Comparison of ENCODE assay signal across 23 cellular contexts in genomic region chr20:49618289-49618688, GRCh38. TPM values are rescaled to one million over a fixed set of nuclear protein-coding genes. Genes with fewer than 3 reads are reported as not detected.
A peak's percentile ranks its signal among the peaks of the same experiment; 100 is the strongest.
DNase-seq lines count a peak whose midpoint lies in the region; ATAC-seq, FAIRE-seq and TF ChIP-seq lines count a peak whose summit lies in the region.
"Had no signal": no experiment of that assay in that cellular context is flagged by ENCODE, and none has a peak within 500 bp of the region (broad histone marks: within the 10 kb centered on the region; RNA-seq: fewer than 3 reads in every experiment).

No MANE protein-coding gene starts in this region.

- no peak for TF ChIP-seq POLR2A in K562 (conservative IDR thresholded peaks at IDR 0.05)

- H2AFZ ChIP-seq in OCI-LY7 (ENCODE audit: low read length) (no peak overlapping the region), K562 (ENCODE audit: low read depth, low read length) (no peak overlapping the region)
- H2AFZ ChIP-seq: GM23338 had no signal

- no peaks in the 10 kb centered on the region for H4K20me1 ChIP-seq in BLaER1 treated with 17β-estradiol and CSF1 and Interleukin-3, amounts not matched to agents 10 nM and 100 nM
- H4K20me1 ChIP-seq in OCI-LY7 (ENCODE audit: insufficient read depth, low read length) (no peaks in the 10 kb centered on the region), K562 (replicated peaks; ENCODE audit: control insufficient read depth, insufficient read depth, low read length) (no peaks in the 10 kb centered on the region)

- H3K4me1 ChIP-seq in BLaER1 treated with 17β-estradiol and CSF1 and Interleukin-3, amounts not matched to agents 10 nM and 100 nM, result peaks cover 18 to 72% (median 63%) of the 10 kb centered on the region in 10 experiments
- H3K4me1 ChIP-seq in OCI-LY7 (ENCODE audit: insufficient read depth, low read length, poor library complexity, severe bottlenecking) (peaks cover 49% of the 10 kb centered on the region), K562 (replicated peaks in 1 of 2; ENCODE audit: control insufficient read depth in 2 of 2, insufficient read depth in 2 of 2, low read length in 2 of 2) (peaks cover 0 to 8% of the 10 kb centered on the region in 2 experiments; a peak in 3 of 5 replicates)

- BruUV-seq in OCI-LY7 (replicated peaks; lab: Mats Ljungman, UMichigan) (no TSS peak), K562 (replicated peaks; lab: Mats Ljungman, UMichigan) (no TSS peak)

- peak overlapping the region in 5 of 11 experiments; percentile 29 to 96 (median 56); a peak in 6 of 22 replicates for H3K27ac ChIP-seq in BLaER1 treated with 17β-estradiol and CSF1 and Interleukin-3, amounts not matched to agents 10 nM and 100 nM
- H3K27ac ChIP-seq in OCI-LY7 (ENCODE audit: low read depth, low read length, poor library complexity, severe bottlenecking) (peak overlapping the region; percentile 10), K562 (ENCODE audit: extremely low read depth, low read depth, low read length) (no peak overlapping the region)
- H3K27ac ChIP-seq: HL-60 had no signal

- no peak for TF ChIP-seq EP300 in K562 (IDR thresholded peaks at IDR 0.05; ENCODE audit: low read length)

- peak overlapping the region in 1 of 11 experiments; percentile 35; a peak in 1 of 22 replicates for H3K9ac ChIP-seq in BLaER1 treated with 17β-estradiol and CSF1 and Interleukin-3, amounts not matched to agents 10 nM and 100 nM
- no peak overlapping the region for H3K9ac ChIP-seq in K562 (ENCODE audit: insufficient read depth in 1 of 2, low read depth in 2 of 2, low read length in 2 of 2)

- intact Hi-C loops in OCI-LY7 (cut with micrococcal nuclease; ENCODE audit: unreplicated experiment) (no loop called here), K562 (cut with micrococcal nuclease) (no loop called here)

- no peak overlapping the region for H3K4me3 ChIP-seq in BLaER1 treated with 17β-estradiol and CSF1 and Interleukin-3, amounts not matched to agents 10 nM and 100 nM
- H3K4me3 ChIP-seq in OCI-LY7 (ENCODE audit: low read depth, low read length, poor library complexity, severe bottlenecking), result no peak overlapping the region
- no peak overlapping the region for H3K4me3 ChIP-seq in K562
- H3K4me3 ChIP-seq: GM23338 had no signal

- H3K4me2 ChIP-seq in BLaER1 treated with 17β-estradiol and CSF1 and Interleukin-3, amounts not matched to agents 10 nM and 100 nM, result peak overlapping the region in 9 of 11 experiments; percentile 2 to 97 (median 88); a peak in 15 of 22 replicates
- no peak overlapping the region for H3K4me2 ChIP-seq in OCI-LY7 (ENCODE audit: low read length)
- no peak overlapping the region for H3K4me2 ChIP-seq in K562 (ENCODE audit: insufficient read depth, low read length)
- H3K4me2 ChIP-seq: GM23338 had no signal

- DNase-seq in OCI-LY7 (ENCODE audit: low spot score), result no peak
- no peak for DNase-seq in K562 (ENCODE audit: extremely low read depth in 1 of 4, low spot score in 3 of 4)
- no peak for DNase-seq in NCI-H146 treated with DMSO at 0.1 percent for 48 hours (lab: John Stamatoyannopoulos, UW; ENCODE audit: unreplicated experiment)
- no peak for DNase-seq in GDM1 (lab: John Stamatoyannopoulos, UW)
- no peak for DNase-seq in iPS-NIHi7 (ENCODE audit: extremely low spot score)
- DNase-seq: 8988T; C1 segment of cervical spinal cord; CD4-positive, CD25-positive, alpha-beta regulatory T cell; CD8-positive, alpha-beta memory T cell; COR-L47; DMS 273 treated with DMSO at 0.1 percent for 48 hours; DMS53; DND-41; EL; HCEC 1CT had no signal

- peaks cover 0 to 12% (median 0%) of the 10 kb centered on the region in 11 experiments; a peak in 2 of 22 replicates for H3K27me3 ChIP-seq in BLaER1 treated with 17β-estradiol and CSF1 and Interleukin-3, amounts not matched to agents 10 nM and 100 nM
- peaks cover 3 to 7% of the 10 kb centered on the region in 2 experiments; a peak in 2 of 5 replicates for H3K27me3 ChIP-seq in K562 (ENCODE audit: control insufficient read depth in 2 of 2, insufficient read depth in 2 of 2, low read length in 2 of 2)

- no peaks in the 10 kb centered on the region for H3K9me2 ChIP-seq in OCI-LY7 (ENCODE audit: insufficient read depth, low read length)

- ATAC-seq in K562, result no peak
- ATAC-seq in HG03469 (IDR thresholded peaks at IDR 0.05; ENCODE audit: unreplicated experiment), result no peak
- ATAC-seq: GM23338 had no signal

- no peak for FAIRE-seq in K562 (lab: Jason Lieb, UNC)
- FAIRE-seq: GM12892, GM18507, H54 had no signal

- H3K79me2 ChIP-seq in OCI-LY7 (ENCODE audit: insufficient read depth, low read depth, low read length), result peaks cover 10% of the 10 kb centered on the region; the same call in 1 of the 2 replicates
- H3K79me2 ChIP-seq in K562 (ENCODE audit: control insufficient read depth, insufficient read depth, low read length), result no peaks in the 10 kb centered on the region

- CTCF ChIA-PET in OCI-LY7 (lab: Charles Lee; ENCODE audit: unreplicated experiment) (no interaction called here), K562 (lab: Yijun Ruan, JAX; ENCODE audit: low intra/inter-chr PET ratio) (interaction anchor here (0.6 kb wide), 1 partner anchor 229 kb away, joined by 3 read pairs; no protein-coding TSS in a partner anchor)

- H3K36me3 ChIP-seq in BLaER1 treated with 17β-estradiol and CSF1 and Interleukin-3, amounts not matched to agents 10 nM and 100 nM, result no peaks in the 10 kb centered on the region; a peak in 1 of 22 replicates
- no peaks in the 10 kb centered on the region; the same call in 1 of the 2 replicates for H3K36me3 ChIP-seq in OCI-LY7 (ENCODE audit: insufficient read depth, low read length)
- H3K36me3 ChIP-seq in K562 (ENCODE audit: control insufficient read depth, insufficient read depth, low read length), result no peaks in the 10 kb centered on the region

- H3K9me3 ChIP-seq in BLaER1 treated with 17β-estradiol and CSF1 and Interleukin-3, amounts not matched to agents 10 nM and 100 nM (replicated peaks in 1 of 11), result peaks cover 8 to 18% (median 14%) of the 10 kb centered on the region in 11 experiments
- H3K9me3 ChIP-seq in OCI-LY7 (ENCODE audit: low read length) (no peaks in the 10 kb centered on the region), K562 (replicated peaks; ENCODE audit: control insufficient read depth, insufficient read depth, low read depth, low read length) (no peaks in the 10 kb centered on the region)

- 0% methylated on average over 2 of the region's 2 CpGs for WGBS in K562 (ENCODE audit: insufficient coverage, low coverage, missing lambda C conversion rate)

- H3K9me1 ChIP-seq in K562 (ENCODE audit: control insufficient read depth, insufficient read depth, low read length), result no peaks in the 10 kb centered on the region

- in situ Hi-C loops in K562 (cut with MboI), result no loop called here

- no peak for TF ChIP-seq RAD21 in K562 (CRISPR knock-in tag; conservative IDR thresholded peaks at IDR 0.05 in 1 of 2, IDR thresholded peaks at IDR 0.05 in 1 of 2)

- TF ChIP-seq CTCF in OCI-LY7 (conservative IDR thresholded peaks at IDR 0.05; ENCODE audit: low read length) (no peak), K562 (IDR thresholded peaks at IDR 0.05 in 2 of 3, conservative IDR thresholded peaks at IDR 0.05 in 1 of 3; ENCODE audit: insufficient read depth in 2 of 3, low read depth in 1 of 3, low read length in 3 of 3) (no peak)

- POLR2A ChIA-PET in OCI-LY7 (lab: Charles Lee) (interaction anchor here (0.6 kb wide), 1 partner anchor 228 kb away, joined by 4 read pairs; no protein-coding TSS in a partner anchor), K562 (lab: Yijun Ruan, JAX) (no interaction called here)

TF ChIP-seq in K562, 482 proteins besides CTCF, POLR2A, EP300 and RAD21 (continues in another document):
- TF ChIP-seq PHF21A (IDR thresholded peaks at IDR 0.05; ENCODE audit: borderline replicate concordance, low read depth) (no peak), HDAC3 (IDR thresholded peaks at IDR 0.05; ENCODE audit: borderline replicate concordance, partially characterized antibody) (no peak), CEBPG (CRISPR knock-in tag; IDR thresholded peaks at IDR 0.05) (no peak), CEBPG (tag; conservative IDR thresholded peaks at IDR 0.05 in 1 of 2, IDR thresholded peaks at IDR 0.05 in 1 of 2) (no peak), PKNOX1 (IDR thresholded peaks at IDR 0.05) (peak; percentile 76)

RNA-seq across cellular contexts. Expression of gene PTGIS, which starts 50.4 kb away (rescaled TPM):
- total RNA-seq in OCI-LY7 (2014; rRNA removed; shearing (Covaris generic)), result not detected in 2 replicates
- not detected in 2 replicates for total RNA-seq in OCI-LY7 (2022)
- total RNA-seq in K562 (2011; cell fraction: chromatin; rRNA removed; ENCODE audit: low replicate concordance), result not detected in 2 replicates
- total RNA-seq in K562 (2011; cell fraction: nucleolus; rRNA removed), result not detected in 2 replicates
- not detected in 2 replicates for total RNA-seq in K562 (2011; cell fraction: nucleoplasm; rRNA removed)
- not detected in 2 replicates for total RNA-seq in K562 (2014; rRNA removed)
- total RNA-seq in K562 (2014; rRNA removed; fragmentation: Illumina TruSeq; extraction: Trizol), result not detected in 2 replicates
- not detected in 2 replicates for total RNA-seq in K562 (2015; rRNA removed; fragmentation: Illumina TruSeq; extraction: Trizol)
- total RNA-seq in K562 (2021), result 0.16 TPM in 1 of 2 replicates, not detected in the other
- not detected in 2 replicates for polyA plus RNA-seq in K562 (2011; rRNA removed)
- polyA plus RNA-seq in K562 (2011; cell fraction: cytosol; rRNA removed), result 0.01 TPM in 1 of 2 replicates, not detected in the other
- polyA plus RNA-seq in K562 (2011; cell fraction: nucleus; rRNA removed), result not detected in 2 replicates
- not detected in 2 replicates for polyA plus RNA-seq in K562 (2012)
- not detected in 2 replicates for polyA plus RNA-seq in K562 (2014; fragmentation: Illumina TruSeq; extraction: Trizol)
- polyA plus RNA-seq in K562 (2014; fragmentation: Nextera tagmentation; extraction: Ambion mirVana), result not detected
- polyA plus RNA-seq in K562 (2014; rRNA removed), result not detected in 2 replicates
- polyA minus RNA-seq in K562 (2011; rRNA and poly(A)+ RNA removed), result not detected in 2 replicates
- not detected in 2 replicates for polyA minus RNA-seq in K562 (2011; cell fraction: cytosol; rRNA and poly(A)+ RNA removed)
- not detected in 2 replicates for polyA minus RNA-seq in K562 (2011; cell fraction: nucleus; rRNA and poly(A)+ RNA removed)
- total RNA-seq: A673; CD4-positive, CD25-positive, alpha-beta regulatory T cell had no signal
- polyA plus RNA-seq: CD4-positive, CD25-positive, alpha-beta regulatory T cell had no signal

Comparison
In these comparisons a context has a peak if more than half of its experiments do, and no peak if none do; other contexts are left out.
1. H3K4me2 ChIP-seq: peak in BLaER1 treated with 17β-estradiol and CSF1 and Interleukin-3, amounts not matched to agents 10 nM and 100 nM (9 of 11); none in OCI-LY7 (single experiment) and K562 (single experiment).